In the genomic region with DNA sequence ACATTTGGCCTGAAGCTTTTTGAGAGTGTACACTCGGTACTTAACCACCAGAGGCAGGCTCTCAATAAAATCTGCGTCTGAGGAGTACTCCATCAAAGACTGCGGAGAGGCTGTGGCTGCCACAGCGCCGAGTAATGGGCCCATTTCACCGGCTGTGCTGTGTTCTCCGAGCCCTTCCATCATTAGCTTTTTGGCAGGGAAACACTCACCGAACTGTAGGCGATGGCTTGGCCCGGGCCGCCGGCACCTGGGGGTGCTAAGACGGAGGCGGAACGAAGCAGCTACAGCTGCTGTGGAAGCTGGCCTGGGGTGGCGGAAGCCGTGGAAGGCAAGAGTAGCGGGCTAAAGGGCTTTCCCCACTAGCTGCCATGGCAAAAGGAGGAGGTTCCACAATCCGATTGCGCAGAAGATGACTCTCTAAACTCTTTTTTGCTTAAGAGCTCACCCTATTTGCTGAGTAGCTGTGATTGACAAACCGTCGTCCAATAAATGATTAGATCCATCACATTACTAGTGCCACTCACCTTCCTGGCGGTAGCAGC, we compare ENCODE assay signal across 11 cellular contexts. TPM values are rescaled to one million over a fixed set of nuclear protein-coding genes. Genes with fewer than 3 reads are reported as not detected.
DNase-seq lines count a peak whose midpoint lies in the region; ATAC-seq lines count a peak whose summit lies in the region.
"Had no signal": no experiment of that assay in that cellular context is flagged by ENCODE, and none has a peak within 500 bp of the region (broad histone marks: within the 10 kb centered on the region; RNA-seq: fewer than 3 reads in every experiment).

No MANE protein-coding gene starts in this region.

- no peaks in the 10 kb centered on the region for H3K9me3 ChIP-seq in T-helper 17 cell (ENCODE audit: control insufficient read depth, low read length, poor library complexity, severe bottlenecking)
- H3K9me3 ChIP-seq: neutrophil, SJSA1 had no signal

- no peaks in the 10 kb centered on the region for H3K36me3 Mint-ChIP-seq in activated T-cell treated with anti-CD3 and anti-CD28 coated beads, Interleukin-2, amount 50 U/mL, for 24 hours (ENCODE audit: low read depth)
- H3K36me3 Mint-ChIP-seq in T-helper 17 cell (ENCODE audit: low read depth), result no peaks in the 10 kb centered on the region
- H3K36me3 Mint-ChIP-seq in stimulated activated naive B cell treated with anti-CD40 and anti-IgM and Interleukin-4, amounts not matched to agents 10 μg/mL and 1 μg/mL and 100 μg/mL, for 72 hours, result no peaks in the 10 kb centered on the region

- H3K27ac Mint-ChIP-seq in activated T-cell treated with anti-CD3 and anti-CD28 coated beads, Interleukin-2, amount 50 U/mL, for 24 hours, result no peak overlapping the region
- no peak overlapping the region for H3K27ac Mint-ChIP-seq in T-helper 17 cell
- no peak overlapping the region for H3K27ac Mint-ChIP-seq in stimulated activated naive B cell treated with anti-CD40 and anti-IgM and Interleukin-4, amounts not matched to agents 10 μg/mL and 1 μg/mL and 100 μg/mL, for 72 hours

- H3K4me1 Mint-ChIP-seq in activated T-cell treated with anti-CD3 and anti-CD28 coated beads, Interleukin-2, amount 50 U/mL, for 24 hours (ENCODE audit: low read depth), result no peaks in the 10 kb centered on the region
- H3K4me1 Mint-ChIP-seq in T-helper 17 cell, result no peaks in the 10 kb centered on the region
- no peaks in the 10 kb centered on the region for H3K4me1 Mint-ChIP-seq in stimulated activated naive B cell treated with anti-CD40 and anti-IgM and Interleukin-4, amounts not matched to agents 10 μg/mL and 1 μg/mL and 100 μg/mL, for 72 hours

- H3K9me3 Mint-ChIP-seq in activated T-cell treated with anti-CD3 and anti-CD28 coated beads, Interleukin-2, amount 50 U/mL, for 24 hours, result no peaks in the 10 kb centered on the region
- peaks cover 4% of the 10 kb centered on the region in 2 donors for H3K9me3 Mint-ChIP-seq in stimulated activated naive B cell treated with anti-CD40 and anti-IgM and Interleukin-4, amounts not matched to agents 10 μg/mL and 1 μg/mL and 100 μg/mL, for 72 hours

- DNase-seq in activated T-cell treated with anti-CD3 and anti-CD28 coated beads, Interleukin-2, amount 50 U/mL, for 24 hours, result no peak
- DNase-seq in activated T-cell treated with anti-CD3 and anti-CD28 coated beads for 4 hours (no peak), T-helper 17 cell (no peak), iPS DF 19.7 (ENCODE audit: low read depth, low spot score) (peak; percentile 88), AG08395 (ENCODE audit: low spot score) (no peak), GM19238 (ENCODE audit: insufficient read length, low spot score) (no peak)
- DNase-seq in stimulated activated naive B cell treated with anti-CD40 and anti-IgM and Interleukin-4, amounts not matched to agents 10 μg/mL and 1 μg/mL and 100 μg/mL, for 72 hours, result no peak
- DNase-seq: activated gamma-delta T cell treated with Interleukin-2 at 50 U/mL for 16 hours had no signal

- H3K27me3 Mint-ChIP-seq in activated T-cell treated with anti-CD3 and anti-CD28 coated beads, Interleukin-2, amount 50 U/mL, for 24 hours, result peaks cover 49% of the 10 kb centered on the region
- H3K27me3 Mint-ChIP-seq in T-helper 17 cell, result no peaks in the 10 kb centered on the region
- H3K27me3 Mint-ChIP-seq in stimulated activated naive B cell treated with anti-CD40 and anti-IgM and Interleukin-4, amounts not matched to agents 10 μg/mL and 1 μg/mL and 100 μg/mL, for 72 hours, result peaks cover 13 to 18% of the 10 kb centered on the region in 2 donors

- peak overlapping the region; percentile 9 for H3K4me3 Mint-ChIP-seq in activated T-cell treated with anti-CD3 and anti-CD28 coated beads, Interleukin-2, amount 50 U/mL, for 24 hours
- H3K4me3 Mint-ChIP-seq in T-helper 17 cell, result peak overlapping the region; percentile 1
- H3K4me3 Mint-ChIP-seq in stimulated activated naive B cell treated with anti-CD40 and anti-IgM and Interleukin-4, amounts not matched to agents 10 μg/mL and 1 μg/mL and 100 μg/mL, for 72 hours, result peak overlapping the region; percentile 44 to 74

- ATAC-seq in T-helper 17 cell (peak; percentile 55), HG02610 (IDR thresholded peaks at IDR 0.05; ENCODE audit: unreplicated experiment) (no peak)
- ATAC-seq in stimulated activated naive B cell treated with anti-CD40 and anti-IgM and Interleukin-4, amounts not matched to agents 10 μg/mL and 1 μg/mL and 100 μg/mL, for 72 hours (replicated peaks), result peak; percentile 39 to 51

RNA-seq across cellular contexts. Expression of gene PABPC1L2A, which starts 48.5 kb away (rescaled TPM):
- not detected for total RNA-seq in T-helper 17 cell
- total RNA-seq: SJSA1 had no signal

Comparison
In these comparisons a context has a peak if more than half of its experiments do, and no peak if none do; other contexts are left out.
1. H3K4me3 Mint-ChIP-seq: peak in every context shown above with its lines; median percentile 59 in stimulated activated naive B cell treated with anti-CD40 and anti-IgM and Interleukin-4, amounts not matched to agents 10 μg/mL and 1 μg/mL and 100 μg/mL, for 72 hours; 9 in activated T-cell treated with anti-CD3 and anti-CD28 coated beads, Interleukin-2, amount 50 U/mL, for 24 hours; 1 in T-helper 17 cell.